ENCODE assay signal across 36 cellular contexts in genomic region chr2:179125404-179125803, GRCh38.
"Had no signal": no experiment of that assay in that cellular context is flagged by ENCODE, and none has a peak within 500 bp of the region (broad histone marks: within the 10 kb centered on the region; RNA-seq: fewer than 3 reads in every experiment).

No MANE protein-coding gene starts in this region.

- H3K4me3 Mint-ChIP-seq: activated B cell treated with CpG ODN at 0.5 μM for 24 hours; activated CD4-positive, alpha-beta memory T cell treated with anti-CD3 and anti-CD28 coated beads for 36 hours; activated CD4-positive, alpha-beta T cell treated with anti-CD3 and anti-CD28 coated beads, Interleukin-2, amount 10 ng/mL, durations not matched to agents 24 days and 14 days; activated CD8-positive, alpha-beta T cell treated with anti-CD3 and anti-CD28 coated beads for 36 hours; activated naive CD4-positive, alpha-beta T cell treated with anti-CD3 and anti-CD28 coated beads for 36 hours; activated naive CD8-positive, alpha-beta T cell treated with anti-CD3 and anti-CD28 coated beads for 36 hours; activated T-cell treated with anti-CD3 and anti-CD28 coated beads, Interleukin-2, amount 50 U/mL, for 24 hours; activated T-helper 1 cell treated with anti-CD3 and anti-CD28 coated beads, Interleukin-12 subunit alpha, Interleukin-12 subunit beta, Interleukin-2, Interleukin-4 antibody, amounts not matched to agents 30 ng/mL and 10 ng/mL and 1 ng/mL, durations not matched to agents 14 hours and 24 hours and 36 hours; activated T-helper 17 cell treated with anti-CD3 and anti-CD28 coated beads, Interleukin-2, amount 50 U/mL, for 72 hours; central memory CD8-positive, alpha-beta T cell; T-cell; T-helper 1 cell treated with Interleukin-12 subunit alpha and Interleukin-12 subunit beta and Interleukin-4 antibody, amounts not matched to agents 30 μg/mL and 1 μg/mL, for 36 hours; T-helper 2 cell treated with Interferon-gamma antibody and Interleukin-4, amounts not matched to agents 5 μg/mL and 100 μg/mL, for 36 hours had no signal

- ATAC-seq: activated CD8-positive, alpha-beta T cell treated with anti-CD3 and anti-CD28 coated beads for 36 hours; activated T-helper 17 cell treated with anti-CD3 and anti-CD28 coated beads, Interleukin-2, amount 50 U/mL, for 72 hours; body of pancreas; T-cell had no signal

- H3K9me3 ChIP-seq: adrenal gland, body of pancreas, breast epithelium had no signal

- H3K4me3 ChIP-seq: adrenal gland, body of pancreas, breast epithelium had no signal

- FAIRE-seq: astrocyte, TTC549 had no signal

- H3K9me3 Mint-ChIP-seq: activated B cell treated with CpG ODN at 0.5 μM for 24 hours; activated CD4-positive, alpha-beta memory T cell treated with anti-CD3 and anti-CD28 coated beads for 36 hours; activated CD4-positive, alpha-beta T cell treated with anti-CD3 and anti-CD28 coated beads, Interleukin-2, amount 10 ng/mL, durations not matched to agents 24 days and 14 days; activated CD8-positive, alpha-beta T cell treated with anti-CD3 and anti-CD28 coated beads for 36 hours; activated naive CD4-positive, alpha-beta T cell treated with anti-CD3 and anti-CD28 coated beads for 36 hours; activated naive CD4-positive, alpha-beta T cell treated with anti-CD3 and anti-CD28 coated beads, Interleukin-2, amount 50 U/mL, for 72 hours; activated naive CD8-positive, alpha-beta T cell treated with anti-CD3 and anti-CD28 coated beads for 36 hours; activated T-cell treated with anti-CD3 and anti-CD28 coated beads, Interleukin-2, amount 50 U/mL, for 24 hours; activated T-helper 1 cell treated with anti-CD3 and anti-CD28 coated beads, Interleukin-12 subunit alpha, Interleukin-12 subunit beta, Interleukin-2, Interleukin-4 antibody, amounts not matched to agents 30 ng/mL and 10 ng/mL and 1 ng/mL, durations not matched to agents 14 hours and 24 hours and 36 hours; activated T-helper 17 cell treated with anti-CD3 and anti-CD28 coated beads, Interleukin-2, amount 50 U/mL, for 72 hours; central memory CD8-positive, alpha-beta T cell; T-cell; T-helper 1 cell treated with Interleukin-12 subunit alpha and Interleukin-12 subunit beta and Interleukin-4 antibody, amounts not matched to agents 30 μg/mL and 1 μg/mL, for 36 hours; T-helper 2 cell treated with Interferon-gamma antibody and Interleukin-4, amounts not matched to agents 5 μg/mL and 100 μg/mL, for 36 hours had no signal

- H3K4me1 ChIP-seq: adrenal gland, body of pancreas, breast epithelium had no signal

- DNase-seq: activated B cell treated with CpG ODN at 0.5 μM for 24 hours; activated CD4-positive, alpha-beta memory T cell treated with anti-CD3 and anti-CD28 coated beads for 36 hours; activated CD4-positive, alpha-beta T cell treated with anti-CD3 and anti-CD28 coated beads, Interleukin-2, amount 10 ng/mL, durations not matched to agents 24 days and 14 days; activated CD4-positive, alpha-beta T cell treated with anti-CD3 and anti-CD28 coated beads, Interleukin-2, amount 50 U/mL, for 1 hour; activated CD4-positive, alpha-beta T cell treated with anti-CD3 and anti-CD28 coated beads, Interleukin-2, amount 50 U/mL, for 4 hours; activated CD4-positive, CD25-positive, alpha-beta regulatory T cell treated with anti-CD3 and anti-CD28 coated beads, Interleukin-2, amount 50 U/mL, for 72 hours; activated CD8-positive, alpha-beta memory T cell treated with anti-CD3 and anti-CD28 coated beads, Interleukin-2, amount 50 U/mL, for 4 hours; activated CD8-positive, alpha-beta T cell treated with anti-CD3 and anti-CD28 coated beads for 36 hours; activated effector memory CD4-positive, alpha-beta T cell treated with anti-CD3 and anti-CD28 coated beads, Interleukin-2, amount 50 U/mL, for 16 hours; activated gamma-delta T cell treated with Interleukin-2 at 50 U/mL for 16 hours; activated naive CD4-positive, alpha-beta T cell; activated naive CD4-positive, alpha-beta T cell treated with anti-CD3 and anti-CD28 coated beads for 36 hours; activated naive CD4-positive, alpha-beta T cell treated with anti-CD3 and anti-CD28 coated beads, Interleukin-2, amount 50 U/mL, for 16 hours; activated naive CD8-positive, alpha-beta T cell treated with anti-CD3 and anti-CD28 coated beads for 36 hours; activated T-cell treated with anti-CD3 and anti-CD28 coated beads for 4 hours; activated T-cell treated with anti-CD3 and anti-CD28 coated beads, Interleukin-2, amount 50 U/mL, for 24 hours; activated T-cell treated with anti-CD3 and anti-CD28 coated beads, Interleukin-2, amount 50 U/mL, for 48 hours; adrenal gland; amniotic stem cell; aorta; body of pancreas; brain microvascular endothelial cell; caudate nucleus; cerebellar nuclear complex; T-cell; T-helper 9 cell had no signal

- H3K36me3 Mint-ChIP-seq: activated CD4-positive, alpha-beta memory T cell treated with anti-CD3 and anti-CD28 coated beads for 36 hours; activated naive CD4-positive, alpha-beta T cell treated with anti-CD3 and anti-CD28 coated beads, Interleukin-2, amount 50 U/mL, for 72 hours had no signal

- H3K27ac ChIP-seq: adrenal gland, body of pancreas, brain microvascular endothelial cell, breast epithelium, VCaP had no signal

- H3K27me3 ChIP-seq: adrenal gland, body of pancreas, brain microvascular endothelial cell, breast epithelium had no signal

- H3K4me1 Mint-ChIP-seq: activated T-helper 17 cell treated with anti-CD3 and anti-CD28 coated beads, Interleukin-2, amount 50 U/mL, for 72 hours; central memory CD8-positive, alpha-beta T cell had no signal

- H3K36me3 ChIP-seq: adrenal gland, brain microvascular endothelial cell, breast epithelium had no signal

- H3K27me3 Mint-ChIP-seq: activated B cell treated with CpG ODN at 0.5 μM for 24 hours; activated CD4-positive, alpha-beta memory T cell treated with anti-CD3 and anti-CD28 coated beads for 36 hours; activated CD4-positive, alpha-beta T cell treated with anti-CD3 and anti-CD28 coated beads, Interleukin-2, amount 10 ng/mL, durations not matched to agents 24 days and 14 days; activated CD8-positive, alpha-beta T cell treated with anti-CD3 and anti-CD28 coated beads for 36 hours; activated naive CD8-positive, alpha-beta T cell treated with anti-CD3 and anti-CD28 coated beads for 36 hours; activated T-cell treated with anti-CD3 and anti-CD28 coated beads, Interleukin-2, amount 50 U/mL, for 24 hours; activated T-helper 17 cell treated with anti-CD3 and anti-CD28 coated beads, Interleukin-2, amount 50 U/mL, for 72 hours; central memory CD8-positive, alpha-beta T cell; T-cell had no signal

- H3K27ac Mint-ChIP-seq: activated B cell treated with CpG ODN at 0.5 μM for 24 hours; activated CD4-positive, alpha-beta memory T cell treated with anti-CD3 and anti-CD28 coated beads for 36 hours; activated CD4-positive, alpha-beta T cell treated with anti-CD3 and anti-CD28 coated beads, Interleukin-2, amount 10 ng/mL, durations not matched to agents 24 days and 14 days; activated CD8-positive, alpha-beta T cell treated with anti-CD3 and anti-CD28 coated beads for 36 hours; activated naive CD4-positive, alpha-beta T cell treated with anti-CD3 and anti-CD28 coated beads for 36 hours; activated naive CD4-positive, alpha-beta T cell treated with anti-CD3 and anti-CD28 coated beads, Interleukin-2, amount 50 U/mL, for 72 hours; activated naive CD8-positive, alpha-beta T cell treated with anti-CD3 and anti-CD28 coated beads for 36 hours; activated T-cell treated with anti-CD3 and anti-CD28 coated beads, Interleukin-2, amount 50 U/mL, for 24 hours; activated T-helper 1 cell treated with anti-CD3 and anti-CD28 coated beads, Interleukin-12 subunit alpha, Interleukin-12 subunit beta, Interleukin-2, Interleukin-4 antibody, amounts not matched to agents 30 ng/mL and 10 ng/mL and 1 ng/mL, durations not matched to agents 14 hours and 24 hours and 36 hours; activated T-helper 17 cell treated with anti-CD3 and anti-CD28 coated beads, Interleukin-2, amount 50 U/mL, for 72 hours; T-cell; T-helper 1 cell treated with Interleukin-12 subunit alpha and Interleukin-12 subunit beta and Interleukin-4 antibody, amounts not matched to agents 30 μg/mL and 1 μg/mL, for 36 hours; T-helper 2 cell treated with Interferon-gamma antibody and Interleukin-4, amounts not matched to agents 5 μg/mL and 100 μg/mL, for 36 hours had no signal
